ENCODE assay signal across 16 cellular contexts in the genomic region with DNA sequence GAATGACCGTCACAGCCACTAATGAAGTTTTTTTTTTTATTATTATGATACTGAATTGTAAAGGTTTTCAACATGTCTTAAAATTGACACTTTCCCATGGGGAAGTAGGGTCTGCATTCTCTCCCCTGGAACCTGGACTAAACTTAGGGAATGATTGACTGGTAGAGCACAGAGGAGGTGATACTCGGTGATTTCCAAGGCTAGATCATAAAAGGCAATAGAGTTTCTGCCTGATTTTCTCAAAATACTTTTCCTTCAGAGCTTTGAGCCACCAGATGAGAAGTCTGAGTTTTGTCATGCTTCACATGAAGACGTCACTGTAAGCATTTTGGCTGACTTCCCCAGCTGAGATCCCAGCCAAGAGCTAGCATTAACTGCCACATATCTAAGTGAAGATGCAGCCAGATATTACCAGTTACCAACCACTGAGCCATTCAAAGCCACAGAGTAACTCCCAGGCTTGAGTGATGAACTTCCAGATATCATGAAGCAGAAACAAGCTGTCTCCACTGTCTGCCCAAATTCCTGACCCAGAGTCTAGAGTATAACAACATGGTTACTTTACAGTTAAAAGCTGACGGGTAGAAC.
A peak's percentile ranks its signal among the peaks of the same experiment; 100 is the strongest.
DNase-seq lines count a peak whose midpoint lies in the region; ATAC-seq and TF ChIP-seq lines count a peak whose summit lies in the region.
"Had no signal": no experiment of that assay in that cellular context is flagged by ENCODE, and none has a peak within 500 bp of the region (broad histone marks: within the 10 kb centered on the region; RNA-seq: fewer than 3 reads in every experiment).

No MANE protein-coding gene starts in this region.

- intact Hi-C loops in lower lobe of right lung (cut with DNase I): no loop called here

- ATAC-seq in lower lobe of right lung (peak; percentile 17 to 46), GM18520 (IDR thresholded peaks at IDR 0.05; ENCODE audit: unreplicated experiment) (no peak)
- ATAC-seq: PC-3 had no signal

- H3K36me3 ChIP-seq in endodermal cell (ENCODE audit: control insufficient read depth, insufficient read depth, low read length) (no peaks in the 10 kb centered on the region), lower lobe of right lung (no peaks in the 10 kb centered on the region)
- H3K36me3 ChIP-seq: esophagus squamous epithelium, neutrophil, vagina had no signal

- WGBS in endodermal cell (ENCODE audit: insufficient coverage in 1 of 2, insufficient read length in 1 of 2), 2 experiments: 87 to 90% methylated on average over 3 to 4 of the region's 4 CpGs

- no peaks in the 10 kb centered on the region for H3K36me3 Mint-ChIP-seq in endodermal cell (ENCODE audit: low read depth)

- CTCF ChIA-PET in AG04450 (lab: Charles Lee): no interaction called here

- H3K9me3 ChIP-seq in AG04450 (ENCODE audit: control insufficient read depth, insufficient read depth, low read length) (no peaks in the 10 kb centered on the region), endodermal cell (ENCODE audit: control insufficient read depth, low read length) (no peaks in the 10 kb centered on the region), lower lobe of right lung (no peaks in the 10 kb centered on the region)
- H3K9me3 ChIP-seq: esophagus squamous epithelium, neutrophil, vagina had no signal

- DNase-seq in AG04450 (ENCODE audit: low read depth, low spot score) (peak; percentile 7), NCI-H446 treated with DMSO at 0.1 percent for 48 hours (lab: John Stamatoyannopoulos, UW) (peak; percentile 93), endodermal cell (peak; percentile 44), lower lobe of right lung (no peak), NCI-H1436 treated with DMSO at 0.1 percent for 48 hours (lab: John Stamatoyannopoulos, UW) (no peak)
- no peak for DNase-seq in activated CD4-positive, alpha-beta T cell treated with anti-CD3 and anti-CD28 coated beads, Interleukin-2, amount 50 U/mL, for 48 hours
- no peak for DNase-seq in activated effector memory CD4-positive, alpha-beta T cell treated with Interleukin-2 at 50 U/mL for 16 hours
- DNase-seq: activated gamma-delta T cell, esophagus squamous epithelium, Karpas-422, NCI-H2029 treated with DMSO at 0.1 percent for 48 hours, PC-3, T-helper 2 cell had no signal

- H3K4me1 ChIP-seq in endodermal cell (ENCODE audit: control insufficient read depth, insufficient read depth, low read length): peaks cover 15% of the 10 kb centered on the region
- H3K4me1 ChIP-seq in lower lobe of right lung: no peaks in the 10 kb centered on the region
- H3K4me1 ChIP-seq: esophagus squamous epithelium had no signal

- H3K27ac ChIP-seq in AG04450 (ENCODE audit: low read depth, low read length) (no peak overlapping the region), endodermal cell (ENCODE audit: low read depth, low read length) (no peak overlapping the region), lower lobe of right lung (no peak overlapping the region)
- H3K27ac ChIP-seq: esophagus squamous epithelium, neutrophil, vagina had no signal

- peaks cover 30% of the 10 kb centered on the region for H3K4me1 Mint-ChIP-seq in endodermal cell

- no peak overlapping the region for H3K4me3 Mint-ChIP-seq in endodermal cell

- H3K9me3 Mint-ChIP-seq in endodermal cell: no peaks in the 10 kb centered on the region

- POLR2A ChIA-PET in AG04450 (lab: Yijun Ruan, JAX): no interaction called here

- TF ChIP-seq CTCF in AG04450 (IDR thresholded peaks at IDR 0.05; ENCODE audit: low read depth, low read length) (no peak), endodermal cell (conservative IDR thresholded peaks at IDR 0.05) (no peak), lower lobe of right lung (IDR thresholded peaks at IDR 0.05) (no peak)

- H3K4me3 ChIP-seq in AG04450 (ENCODE audit: low read depth, low read length) (no peak overlapping the region), endodermal cell (ENCODE audit: low read length) (no peak overlapping the region), lower lobe of right lung (no peak overlapping the region)
- H3K4me3 ChIP-seq: esophagus squamous epithelium, vagina had no signal

- no peak overlapping the region for H3K27ac Mint-ChIP-seq in endodermal cell

- H3K9ac ChIP-seq in endodermal cell (ENCODE audit: extremely low read depth, low read length, poor library complexity, severe bottlenecking): no peak overlapping the region

- H3K27me3 ChIP-seq in AG04450 (ENCODE audit: control insufficient read depth, insufficient read depth, low read length): no peaks in the 10 kb centered on the region
- no peaks in the 10 kb centered on the region for H3K27me3 ChIP-seq in endodermal cell (ENCODE audit: control insufficient read depth, insufficient read depth, low read length, poor library complexity, severe bottlenecking)
- no peaks in the 10 kb centered on the region for H3K27me3 ChIP-seq in lower lobe of right lung (ENCODE audit: low read depth)
- H3K27me3 ChIP-seq: esophagus squamous epithelium, neutrophil, vagina had no signal

- no peaks in the 10 kb centered on the region for H3K27me3 Mint-ChIP-seq in endodermal cell (ENCODE audit: insufficient read depth)

Comparison
In these comparisons a context has a peak if more than half of its experiments do, and no peak if none do; other contexts are left out.
1. DNase-seq: peak in AG04450 (single experiment), NCI-H446 treated with DMSO at 0.1 percent for 48 hours (single experiment) and endodermal cell (single experiment); none in lower lobe of right lung (single experiment), activated CD4-positive, alpha-beta T cell treated with anti-CD3 and anti-CD28 coated beads, Interleukin-2, amount 50 U/mL, for 48 hours (0 of 2), NCI-H1436 treated with DMSO at 0.1 percent for 48 hours (single experiment) and activated effector memory CD4-positive, alpha-beta T cell treated with Interleukin-2 at 50 U/mL for 16 hours (single experiment).